ENCODE assay signal across 11 cellular contexts in the genomic region with DNA sequence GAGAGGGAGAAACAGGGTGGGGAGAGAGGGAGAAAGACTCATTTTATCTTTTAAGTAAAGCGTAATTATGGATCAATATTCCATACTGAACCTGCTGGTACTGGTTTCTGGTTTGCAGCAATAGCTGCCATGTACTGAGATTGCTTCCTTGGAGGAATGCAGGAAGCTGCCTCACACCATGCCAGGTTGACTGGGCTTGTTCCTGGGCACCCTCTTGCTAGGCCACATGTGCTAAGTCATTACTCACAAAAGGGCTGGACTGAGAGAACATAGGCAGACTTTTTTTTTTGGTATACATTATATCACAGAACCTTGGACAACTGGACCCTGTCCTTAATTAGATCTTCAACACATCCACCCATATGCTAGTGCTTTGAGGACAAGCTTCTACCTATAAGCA.
DNase-seq lines count a peak whose midpoint lies in the region; ATAC-seq, FAIRE-seq and TF ChIP-seq lines count a peak whose summit lies in the region.
"Had no signal": no experiment of that assay in that cellular context is flagged by ENCODE, and none has a peak within 500 bp of the region (broad histone marks: within the 10 kb centered on the region; RNA-seq: fewer than 3 reads in every experiment).

No MANE protein-coding gene starts in this region.

- H3K4me3 ChIP-seq in MG63 (no peak overlapping the region), kidney (ENCODE audit: low read length in 2 of 2) (no peak overlapping the region)

- H3K4me1 Mint-ChIP-seq in stimulated activated memory B cell treated with anti-CD40 and anti-IgM and Interleukin-4, amounts not matched to agents 10 μg/mL and 1 μg/mL and 100 μg/mL, for 72 hours: peaks cover 50% of the 10 kb centered on the region

- H3K36me3 Mint-ChIP-seq in stimulated activated memory B cell treated with anti-CD40 and anti-IgM and Interleukin-4, amounts not matched to agents 10 μg/mL and 1 μg/mL and 100 μg/mL, for 72 hours: no peaks in the 10 kb centered on the region

- no peak overlapping the region for H3K4me3 Mint-ChIP-seq in stimulated activated memory B cell treated with anti-CD40 and anti-IgM and Interleukin-4, amounts not matched to agents 10 μg/mL and 1 μg/mL and 100 μg/mL, for 72 hours
- H3K4me3 Mint-ChIP-seq: stimulated activated naive CD8-positive, alpha-beta T cell treated with anti-CD3 and anti-CD28 coated beads, Interleukin-15, Interleukin-2, amounts not matched to agents 100 ng/mL and 50 ng/mL, for 24 hours had no signal

- intact Hi-C loops in kidney (cut with DNase I): no loop called here

- no peak overlapping the region for H3K9ac ChIP-seq in kidney (ENCODE audit: low read length in 2 of 2)

- no peak for TF ChIP-seq CTCF in kidney (IDR thresholded peaks at IDR 0.05; ENCODE audit: borderline replicate concordance, extremely low read depth, insufficient read depth)

- ATAC-seq in GM19395 (IDR thresholded peaks at IDR 0.05; ENCODE audit: unreplicated experiment): peak; percentile 34
- ATAC-seq in HG02852 (IDR thresholded peaks at IDR 0.05; ENCODE audit: unreplicated experiment): peak; percentile 24
- peak; percentile 42 for ATAC-seq in stimulated activated memory B cell treated with anti-CD40 and anti-IgM and Interleukin-4, amounts not matched to agents 10 μg/mL and 1 μg/mL and 100 μg/mL, for 72 hours
- ATAC-seq in GM19328 (IDR thresholded peaks at IDR 0.05; ENCODE audit: unreplicated experiment): no peak

- H3K27me3 Mint-ChIP-seq in stimulated activated memory B cell treated with anti-CD40 and anti-IgM and Interleukin-4, amounts not matched to agents 10 μg/mL and 1 μg/mL and 100 μg/mL, for 72 hours: no peaks in the 10 kb centered on the region

- DNase-seq in MG63 (peak; percentile 9), NCI-H1048 (lab: John Stamatoyannopoulos, UW) (no peak), kidney (no peak)
- DNase-seq: activated T-cell treated with anti-CD3 and anti-CD28 coated beads, Interleukin-2, amount 50 U/mL, for 1 hour; DMS 273 treated with DMSO at 0.1 percent for 48 hours; NCI-H1105 treated with DMSO at 0.1 percent for 48 hours had no signal

- FAIRE-seq in kidney (lab: Jason Lieb, UNC): no peak

- H3K36me3 ChIP-seq in MG63: no peaks in the 10 kb centered on the region
- H3K36me3 ChIP-seq in kidney (ENCODE audit: control insufficient read depth in 1 of 2, insufficient read depth in 2 of 2, low read length in 2 of 2): no peaks in the 10 kb centered on the region

- peaks cover 0 to 3% of the 10 kb centered on the region in 2 donors for H3K4me1 ChIP-seq in kidney (ENCODE audit: control insufficient read depth in 1 of 2, insufficient read depth in 1 of 2, low read depth in 1 of 2, low read length in 2 of 2)

- H3K9me3 Mint-ChIP-seq in stimulated activated memory B cell treated with anti-CD40 and anti-IgM and Interleukin-4, amounts not matched to agents 10 μg/mL and 1 μg/mL and 100 μg/mL, for 72 hours: no peaks in the 10 kb centered on the region
- H3K9me3 Mint-ChIP-seq: stimulated activated naive CD8-positive, alpha-beta T cell treated with anti-CD3 and anti-CD28 coated beads, Interleukin-15, Interleukin-2, amounts not matched to agents 100 ng/mL and 50 ng/mL, for 24 hours had no signal

- no peaks in the 10 kb centered on the region for H3K9me3 ChIP-seq in MG63
- no peaks in the 10 kb centered on the region for H3K9me3 ChIP-seq in kidney (ENCODE audit: control insufficient read depth in 1 of 2, low read length in 2 of 2)

- no peak overlapping the region for H3K27ac ChIP-seq in kidney (ENCODE audit: low read depth in 2 of 2, low read length in 2 of 2)

- H3K27me3 ChIP-seq in MG63: no peaks in the 10 kb centered on the region

- H3K27ac Mint-ChIP-seq in stimulated activated memory B cell treated with anti-CD40 and anti-IgM and Interleukin-4, amounts not matched to agents 10 μg/mL and 1 μg/mL and 100 μg/mL, for 72 hours: peak overlapping the region; percentile 63
- H3K27ac Mint-ChIP-seq: stimulated activated naive CD8-positive, alpha-beta T cell treated with anti-CD3 and anti-CD28 coated beads, Interleukin-15, Interleukin-2, amounts not matched to agents 100 ng/mL and 50 ng/mL, for 24 hours had no signal
